Comparison of ENCODE assay signal across 9 cellular contexts in the genomic region with DNA sequence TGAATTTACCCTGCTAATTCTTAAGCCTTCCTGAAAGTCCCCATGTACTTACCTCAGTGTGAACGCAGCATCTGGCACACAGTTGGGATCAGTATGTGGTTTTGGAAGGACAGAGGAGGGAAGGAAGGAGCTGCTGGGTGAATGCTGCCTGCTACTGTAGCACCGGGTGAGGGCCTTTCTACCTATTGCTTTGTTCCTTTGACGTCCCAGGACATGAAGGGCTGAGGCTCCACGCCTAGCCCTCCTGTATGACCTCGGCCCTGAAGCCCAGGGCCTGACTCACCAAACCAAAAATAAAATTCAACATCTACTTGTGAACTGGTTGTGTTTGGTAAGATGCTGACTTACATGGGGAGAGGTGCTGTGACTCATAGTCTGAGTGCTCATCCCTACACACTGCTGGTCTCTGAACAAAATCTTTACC. TPM values are rescaled to one million over a fixed set of nuclear protein-coding genes. Genes with fewer than 3 reads are reported as not detected.
DNase-seq lines count a peak whose midpoint lies in the region; ATAC-seq, FAIRE-seq and TF ChIP-seq lines count a peak whose summit lies in the region.
"Had no signal": no experiment of that assay in that cellular context is flagged by ENCODE, and none has a peak within 500 bp of the region (broad histone marks: within the 10 kb centered on the region; RNA-seq: fewer than 3 reads in every experiment).

No MANE protein-coding gene starts in this region.

- TF ChIP-seq RAD21 in K562 (CRISPR knock-in tag; conservative IDR thresholded peaks at IDR 0.05 in 1 of 2, IDR thresholded peaks at IDR 0.05 in 1 of 2), result no peak

- no peak for TF ChIP-seq EP300 in K562 (IDR thresholded peaks at IDR 0.05; ENCODE audit: low read length)

- no peaks in the 10 kb centered on the region for H3K9me3 ChIP-seq in K562 (replicated peaks; ENCODE audit: control insufficient read depth, insufficient read depth, low read depth, low read length)
- no peaks in the 10 kb centered on the region for H3K9me3 ChIP-seq in A673 (ENCODE audit: low read depth, low read length, poor library complexity, severe bottlenecking)

- intact Hi-C loops in K562 (cut with micrococcal nuclease) (no loop called here), A673 (cut with micrococcal nuclease; ENCODE audit: unreplicated experiment) (no loop called here)

- H3K36me3 ChIP-seq in K562 (ENCODE audit: control insufficient read depth, insufficient read depth, low read length) (peaks cover 21% of the 10 kb centered on the region; the same call in 1 of the 3 replicates), A673 (ENCODE audit: insufficient read depth, low read length, poor library complexity, severe bottlenecking) (peaks cover 6% of the 10 kb centered on the region)

- no peak overlapping the region for H3K4me3 ChIP-seq in K562
- H3K4me3 ChIP-seq in A673 (ENCODE audit: low read depth, low read length, poor library complexity, severe bottlenecking), result no peak overlapping the region

- H3K9ac ChIP-seq in K562 (ENCODE audit: insufficient read depth in 1 of 2, low read depth in 2 of 2, low read length in 2 of 2), result peak overlapping the region in 1 of 2 experiments; percentile 56; a peak in 1 of 4 replicates
- H3K9ac ChIP-seq: KMS-11 had no signal

- BruUV-seq in K562 (replicated peaks; lab: Mats Ljungman, UMichigan) (no TSS peak), A673 (replicated peaks; lab: Mats Ljungman, UMichigan) (no TSS peak)

- no peaks in the 10 kb centered on the region for H3K27me3 ChIP-seq in K562 (ENCODE audit: control insufficient read depth in 2 of 2, insufficient read depth in 2 of 2, low read length in 2 of 2)
- no peaks in the 10 kb centered on the region for H3K27me3 ChIP-seq in A673 (replicated peaks; ENCODE audit: insufficient read depth, low read depth, low read length, poor library complexity)

- H3K79me2 ChIP-seq in K562 (ENCODE audit: control insufficient read depth, insufficient read depth, low read length), result peaks cover 75% of the 10 kb centered on the region

- no peak overlapping the region for H2AFZ ChIP-seq in K562 (ENCODE audit: low read depth, low read length)

- H3K27ac ChIP-seq in K562 (ENCODE audit: extremely low read depth, low read depth, low read length) (no peak overlapping the region; the same call in 2 of the 3 replicates), A673 (ENCODE audit: low read depth, low read length, poor library complexity, severe bottlenecking) (no peak overlapping the region)
- H3K27ac ChIP-seq: KMS-11 had no signal

- no peaks in the 10 kb centered on the region; a peak in 1 of 5 replicates for H3K4me1 ChIP-seq in K562 (replicated peaks in 1 of 2; ENCODE audit: control insufficient read depth in 2 of 2, insufficient read depth in 2 of 2, low read length in 2 of 2)
- peaks cover 36% of the 10 kb centered on the region for H3K4me1 ChIP-seq in A673 (ENCODE audit: insufficient read depth, low read length, poor library complexity, severe bottlenecking)

- POLR2A ChIA-PET in K562 (lab: Yijun Ruan, JAX) (interaction anchor here (0.6 to 0.8 kb wide), 2 partner anchors 9 to 90 kb away, joined by 3 to 6 read pairs; no protein-coding TSS in a partner anchor), A673 (lab: Charles Lee; ENCODE audit: low non-redundant PET) (no interaction called here)

- WGBS in K562 (ENCODE audit: insufficient coverage, low coverage, missing lambda C conversion rate), result 57% methylated on average over 5 of the region's 5 CpGs

- H4K20me1 ChIP-seq in K562 (replicated peaks; ENCODE audit: control insufficient read depth, insufficient read depth, low read length), result peaks cover 14% of the 10 kb centered on the region; the same call in 1 of the 2 replicates

- CTCF ChIA-PET in K562 (lab: Yijun Ruan, JAX; ENCODE audit: low intra/inter-chr PET ratio) (no interaction called here), A673 (lab: Charles Lee) (interaction anchor here (0.6 to 0.7 kb wide), 2 partner anchors 21 to 454 kb away, joined by 5 to 11 read pairs; no protein-coding TSS in a partner anchor)

- DNase-seq in GM04503 (ENCODE audit: low read depth), result peak; percentile 69
- peak; percentile 94 for DNase-seq in HT1080 (ENCODE audit: low read depth)
- peak in 1 of 4 experiments; percentile 46 for DNase-seq in K562 (ENCODE audit: extremely low read depth in 1 of 4, low spot score in 3 of 4)
- peak; percentile 84 for DNase-seq in myocyte (ENCODE audit: low read depth)
- DNase-seq in NAMALWA (ENCODE audit: low spot score), result no peak
- no peak for DNase-seq in A673 (ENCODE audit: low spot score)
- DNase-seq in CD1c-positive myeloid dendritic cell (ENCODE audit: extremely low spot score), result no peak
- no peak for DNase-seq in T-helper 9 cell

- peak; percentile 48 for ATAC-seq in K562

- FAIRE-seq in K562 (lab: Jason Lieb, UNC), result no peak

- TF ChIP-seq CTCF in K562 (IDR thresholded peaks at IDR 0.05 in 2 of 3, conservative IDR thresholded peaks at IDR 0.05 in 1 of 3; ENCODE audit: insufficient read depth in 2 of 3, low read depth in 1 of 3, low read length in 3 of 3) (no peak), A673 (conservative IDR thresholded peaks at IDR 0.05; ENCODE audit: low read depth, low read length) (no peak)

- no peak overlapping the region for H3K4me2 ChIP-seq in K562 (ENCODE audit: insufficient read depth, low read length)
- H3K4me2 ChIP-seq: KMS-11 had no signal

- no peak for TF ChIP-seq POLR2A in K562 (conservative IDR thresholded peaks at IDR 0.05)

- in situ Hi-C loops in K562 (cut with MboI), result no loop called here

- no peaks in the 10 kb centered on the region for H3K9me1 ChIP-seq in K562 (ENCODE audit: control insufficient read depth, insufficient read depth, low read length)

TF ChIP-seq in K562, 482 proteins besides CTCF, POLR2A, EP300 and RAD21:
- TF ChIP-seq L3MBTL2 (IDR thresholded peaks at IDR 0.05) (no peak), FOSL1 (tag; conservative IDR thresholded peaks at IDR 0.05) (0 out of 2 replicates have a peak, but pooled peaks have one; percentile 40), JUN (IDR thresholded peaks at IDR 0.05; ENCODE audit: borderline replicate concordance, low read depth, low read length) (peak; percentile 47; the same call in 1 of the 2 replicates), JUN (CRISPR knock-in tag; IDR thresholded peaks at IDR 0.05; ENCODE audit: borderline replicate concordance) (no peak), MEF2A (IDR thresholded peaks at IDR 0.05; ENCODE audit: control insufficient read depth, low read depth, low read length) (peak; percentile 72), JUND (IDR thresholded peaks at IDR 0.05; ENCODE audit: borderline replicate concordance, low read depth, low read length) (peak; percentile 39; the same call in 1 of the 2 replicates), JUND (tag; IDR thresholded peaks at IDR 0.05; ENCODE audit: borderline replicate concordance, low read depth, low read length) (no peak), ILK (tag; IDR thresholded peaks at IDR 0.05; ENCODE audit: borderline replicate concordance, low read depth) (no peak)
- TF ChIP-seq, protein P1, sequence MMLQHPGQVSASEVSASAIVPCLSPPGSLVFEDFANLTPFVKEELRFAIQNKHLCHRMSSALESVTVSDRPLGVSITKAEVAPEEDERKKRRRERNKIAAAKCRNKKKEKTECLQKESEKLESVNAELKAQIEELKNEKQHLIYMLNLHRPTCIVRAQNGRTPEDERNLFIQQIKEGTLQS (IDR thresholded peaks at IDR 0.05), result peak; percentile 57
- TF ChIP-seq, protein P1 (CRISPR knock-in tag; conservative IDR thresholded peaks at IDR 0.05), result no peak

RNA-seq across cellular contexts. Expression of a gene that starts 51.1 kb away (rescaled TPM):
- total RNA-seq in HT1080 (2014; rRNA removed; shearing (Covaris generic)), result 11.2 and 15.5 TPM in 2 replicates
- polyA plus RNA-seq in HT1080 (2015; cell fraction: cytosol; rRNA removed), result 16.0 and 20.9 TPM in 2 replicates
- polyA plus RNA-seq in HT1080 (2015; cell fraction: nucleus; rRNA removed), result 23.8 and 26.2 TPM in 2 replicates
- 166 and 348 TPM in 2 replicates for total RNA-seq in K562 (2011; cell fraction: chromatin; rRNA removed; ENCODE audit: low replicate concordance)
- total RNA-seq in K562 (2011; cell fraction: nucleolus; rRNA removed), result 89.6 and 106 TPM in 2 replicates
- 226 and 418 TPM in 2 replicates for total RNA-seq in K562 (2011; cell fraction: nucleoplasm; rRNA removed)
- total RNA-seq in K562 (2014; rRNA removed), result 19.3 and 21.3 TPM in 2 replicates
- 32.9 and 37.6 TPM in 2 replicates for total RNA-seq in K562 (2014; rRNA removed; fragmentation: Illumina TruSeq; extraction: Trizol)
- 33.7 and 34.3 TPM in 2 replicates for total RNA-seq in K562 (2015; rRNA removed; fragmentation: Illumina TruSeq; extraction: Trizol)
- total RNA-seq in K562 (2021), result 48.6 and 50.5 TPM in 2 replicates
- polyA plus RNA-seq in K562 (2011; rRNA removed), result 20.5 and 20.7 TPM in 2 replicates
- 16.9 and 20.5 TPM in 2 replicates for polyA plus RNA-seq in K562 (2011; cell fraction: cytosol; rRNA removed)
- 46.8 and 68.6 TPM in 2 replicates for polyA plus RNA-seq in K562 (2011; cell fraction: nucleus; rRNA removed)
- 25.9 and 27.1 TPM in 2 replicates for polyA plus RNA-seq in K562 (2012)
- polyA plus RNA-seq in K562 (2014; fragmentation: Illumina TruSeq; extraction: Trizol), result 26.2 and 30.1 TPM in 2 replicates
- polyA plus RNA-seq in K562 (2014; fragmentation: Nextera tagmentation; extraction: Ambion mirVana), result 10 to 100 TPM; 12.5 to 25.8 TPM
- 21.8 and 22.3 TPM in 2 replicates for polyA plus RNA-seq in K562 (2014; rRNA removed)
- polyA minus RNA-seq in K562 (2011; rRNA and poly(A)+ RNA removed), result 81.8 and 86.3 TPM in 2 replicates
- polyA minus RNA-seq in K562 (2011; cell fraction: cytosol; rRNA and poly(A)+ RNA removed), result 64.9 and 82.5 TPM in 2 replicates
- polyA minus RNA-seq in K562 (2011; cell fraction: nucleus; rRNA and poly(A)+ RNA removed), result 157 and 175 TPM in 2 replicates
- total RNA-seq in myocyte, result 23.3 and 26.2 TPM in 2 replicates
- 22.2 TPM for polyA plus RNA-seq in myocyte (2012)
- 78.5 and 86.3 TPM in 2 replicates for total RNA-seq in A673 (2021)

Comparison
In these comparisons a context has a peak if more than half of its experiments do, and no peak if none do; other contexts are left out.
1. DNase-seq: peak in GM04503 (single experiment), HT1080 (single experiment) and myocyte (single experiment); none in NAMALWA (single experiment), A673 (single experiment), CD1c-positive myeloid dendritic cell (single experiment) and T-helper 9 cell (single experiment).